In genomic region chr2:46555011-46555410, GRCh38 we compare ENCODE assay signal across 1 cellular context.
TF ChIP-seq lines count a peak whose summit lies in the region.

No MANE protein-coding gene starts in this region.

TF ChIP-seq in SK-N-SH treated with all-trans-retinoic acid at 6 μM for 48 hours, 23 proteins besides CTCF, POLR2A, EP300 and RAD21 (continued from another document):
- no peak for TF ChIP-seq PATZ1 (CRISPR knock-in tag; IDR thresholded peaks at IDR 0.05; ENCODE audit: borderline replicate concordance)
- no peak for TF ChIP-seq CSDC2 (CRISPR knock-in tag; IDR thresholded peaks at IDR 0.05)
- no peak for TF ChIP-seq ZFP30 (CRISPR knock-in tag; IDR thresholded peaks at IDR 0.05)
- no peak for TF ChIP-seq ZFP3 (CRISPR knock-in tag; IDR thresholded peaks at IDR 0.05)
- TF ChIP-seq ZNF565 (CRISPR knock-in tag; conservative IDR thresholded peaks at IDR 0.05; ENCODE audit: low read depth), result no peak
- TF ChIP-seq OSR1 (CRISPR knock-in tag; IDR thresholded peaks at IDR 0.05), result no peak
- TF ChIP-seq ZNF8 (CRISPR knock-in tag; IDR thresholded peaks at IDR 0.05), result no peak
- TF ChIP-seq RARB (CRISPR knock-in tag; IDR thresholded peaks at IDR 0.05), result no peak
- no peak for TF ChIP-seq CREB5 (CRISPR knock-in tag; IDR thresholded peaks at IDR 0.05; ENCODE audit: low read depth)
- no peak for TF ChIP-seq ARNTL (CRISPR knock-in tag; IDR thresholded peaks at IDR 0.05; ENCODE audit: borderline replicate concordance, low read depth)
- TF ChIP-seq ESRRG (CRISPR knock-in tag; IDR thresholded peaks at IDR 0.05), result no peak
